In the genomic region with DNA sequence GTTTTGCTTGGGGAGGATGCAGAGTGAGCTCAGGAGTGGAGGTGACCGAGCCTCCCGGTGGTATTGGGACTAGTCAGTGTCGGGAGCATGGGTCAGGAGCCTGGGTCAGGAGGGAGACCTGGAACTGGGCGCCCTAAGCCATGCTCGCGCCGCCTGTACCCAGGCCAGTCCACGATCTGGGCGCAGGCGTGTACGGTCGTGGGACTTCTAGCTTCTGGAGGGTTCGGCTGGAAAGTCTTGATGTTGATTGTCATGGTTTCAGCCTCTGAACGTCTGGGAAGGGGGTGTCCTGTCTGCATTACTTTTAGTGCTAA, we compare ENCODE assay signal across 9 cellular contexts.
A peak's percentile ranks its signal among the peaks of the same experiment; 100 is the strongest.
DNase-seq lines count a peak whose midpoint lies in the region; ATAC-seq lines count a peak whose summit lies in the region.
"Had no signal": no experiment of that assay in that cellular context is flagged by ENCODE, and none has a peak within 500 bp of the region (broad histone marks: within the 10 kb centered on the region; RNA-seq: fewer than 3 reads in every experiment).

No MANE protein-coding gene starts in this region.

- H3K27ac Mint-ChIP-seq in central memory CD8-positive, alpha-beta T cell (ENCODE audit: low read depth): peak overlapping the region; percentile 97
- H3K27ac Mint-ChIP-seq: IgD-negative memory B cell had no signal

- H3K27me3 ChIP-seq in neuron (ENCODE audit: insufficient read depth, low read length): no peaks in the 10 kb centered on the region

- H3K9me3 Mint-ChIP-seq in central memory CD8-positive, alpha-beta T cell: no peaks in the 10 kb centered on the region
- H3K9me3 Mint-ChIP-seq: IgD-negative memory B cell had no signal

- H3K4me3 Mint-ChIP-seq in central memory CD8-positive, alpha-beta T cell: no peak overlapping the region

- no peaks in the 10 kb centered on the region for H3K4me1 Mint-ChIP-seq in central memory CD8-positive, alpha-beta T cell

- H3K4me3 ChIP-seq in neuron (ENCODE audit: low read length): no peak overlapping the region

- H3K36me3 Mint-ChIP-seq in central memory CD8-positive, alpha-beta T cell (ENCODE audit: insufficient read depth): peaks cover 34% of the 10 kb centered on the region

- H3K36me3 ChIP-seq in neuron (ENCODE audit: insufficient read depth, low read length): peaks cover 22% of the 10 kb centered on the region

- no peak for DNase-seq in central memory CD8-positive, alpha-beta T cell (ENCODE audit: low spot score in 2 of 2)
- DNase-seq in Kasumi-1 (lab: John Stamatoyannopoulos, UW) (no peak), NCI-H524 treated with DMSO at 0.1 percent for 48 hours (lab: John Stamatoyannopoulos, UW) (no peak), NCI-H1048 (lab: John Stamatoyannopoulos, UW) (no peak)
- no peak for DNase-seq in NK-92 treated with Interleukin-12 subunit alpha and Interleukin-12 subunit beta, amount 100 ng/mL, for 24 hours (lab: John Stamatoyannopoulos, UW)

- no peaks in the 10 kb centered on the region for H3K27me3 Mint-ChIP-seq in central memory CD8-positive, alpha-beta T cell
- H3K27me3 Mint-ChIP-seq: IgD-negative memory B cell had no signal

- H3K4me1 ChIP-seq in neuron (ENCODE audit: insufficient read depth, low read length): peaks cover 2% of the 10 kb centered on the region

- peak overlapping the region; percentile 6 for H2AFZ ChIP-seq in neuron (ENCODE audit: low read depth, low read length)

- H3K9me3 ChIP-seq in neuron (ENCODE audit: low read length): no peaks in the 10 kb centered on the region

- ATAC-seq in GM19452 (IDR thresholded peaks at IDR 0.05; ENCODE audit: unreplicated experiment) (peak; percentile 14), HG03108 (IDR thresholded peaks at IDR 0.05; ENCODE audit: unreplicated experiment) (peak; percentile 1)
- ATAC-seq in central memory CD8-positive, alpha-beta T cell (replicated peaks; ENCODE audit: extremely low read depth, poor library complexity, severe bottlenecking): no peak
